15 cellular contexts compared by ENCODE assay signal in the genomic region with DNA sequence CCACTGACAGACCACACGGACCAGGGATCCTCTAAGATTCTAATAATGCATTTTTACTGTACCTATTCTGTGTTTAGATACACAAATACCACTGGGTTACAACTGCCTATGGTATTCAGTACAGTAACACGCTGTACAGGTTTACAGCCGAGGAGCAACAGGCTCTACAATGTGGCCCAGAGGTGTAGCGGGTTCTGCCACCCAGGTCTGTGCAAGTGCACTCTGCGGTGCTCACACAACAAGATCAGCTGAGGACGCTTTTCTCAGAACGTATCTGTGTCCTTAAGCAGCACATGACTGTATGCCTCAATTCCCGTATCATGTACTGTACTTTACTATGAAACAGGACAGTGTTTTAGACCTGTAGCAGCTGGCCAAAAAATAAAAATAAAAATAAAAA. TPM values are rescaled to one million over a fixed set of nuclear protein-coding genes. Genes with fewer than 3 reads are reported as not detected.
DNase-seq lines count a peak whose midpoint lies in the region; ATAC-seq and TF ChIP-seq lines count a peak whose summit lies in the region.
"Had no signal": no experiment of that assay in that cellular context is flagged by ENCODE, and none has a peak within 500 bp of the region (broad histone marks: within the 10 kb centered on the region; RNA-seq: fewer than 3 reads in every experiment).

No MANE protein-coding gene starts in this region.

- no peak overlapping the region for H3K4me3 Mint-ChIP-seq in activated naive CD4-positive, alpha-beta T cell treated with anti-CD3 and anti-CD28 coated beads, Interleukin-2, amount 10 ng/mL, durations not matched to agents 7 days and 5 days
- peak overlapping the region; percentile 71 for H3K4me3 Mint-ChIP-seq in activated naive CD8-positive, alpha-beta T cell
- H3K4me3 Mint-ChIP-seq in immature natural killer cell (peak overlapping the region in 1 of 5 donors; percentile 66), Caco-2 (ENCODE audit: unreplicated experiment) (no peak overlapping the region)
- H3K4me3 Mint-ChIP-seq in stimulated activated naive CD8-positive, alpha-beta T cell treated with anti-CD3 and anti-CD28 coated beads, Interleukin-15, amount 100 ng/mL, for 72 hours = peak overlapping the region; percentile 8 to 66
- H3K4me3 Mint-ChIP-seq: activated naive CD8-positive, alpha-beta T cell treated with anti-CD3 and anti-CD28 coated beads, Interleukin-2, amount 10 ng/mL, durations not matched to agents 7 days and 5 days; mesothelial cell of epicardium had no signal

- no TSS peak for BruUV-seq in Caco-2 (replicated peaks; lab: Mats Ljungman, UMichigan)

- no peaks in the 10 kb centered on the region for H3K9me3 Mint-ChIP-seq in activated naive CD4-positive, alpha-beta T cell treated with anti-CD3 and anti-CD28 coated beads, Interleukin-2, amount 50 U/mL, for 72 hours
- no peaks in the 10 kb centered on the region for H3K9me3 Mint-ChIP-seq in activated naive CD4-positive, alpha-beta T cell treated with anti-CD3 and anti-CD28 coated beads, Interleukin-2, amount 10 ng/mL, durations not matched to agents 7 days and 5 days
- no peaks in the 10 kb centered on the region for H3K9me3 Mint-ChIP-seq in activated naive CD8-positive, alpha-beta T cell (ENCODE audit: low read depth)
- H3K9me3 Mint-ChIP-seq in immature natural killer cell (no peaks in the 10 kb centered on the region), Caco-2 (ENCODE audit: unreplicated experiment) (no peaks in the 10 kb centered on the region)
- no peaks in the 10 kb centered on the region for H3K9me3 Mint-ChIP-seq in stimulated activated naive CD8-positive, alpha-beta T cell treated with anti-CD3 and anti-CD28 coated beads, Interleukin-15, amount 100 ng/mL, for 72 hours
- H3K9me3 Mint-ChIP-seq: activated naive CD8-positive, alpha-beta T cell treated with anti-CD3 and anti-CD28 coated beads, Interleukin-2, amount 10 ng/mL, durations not matched to agents 7 days and 5 days; mesothelial cell of epicardium had no signal

- H3K27me3 ChIP-seq in tibial artery = no peaks in the 10 kb centered on the region
- H3K27me3 ChIP-seq in Caco-2 (replicated peaks; ENCODE audit: control insufficient read depth, insufficient read depth, low read length) = no peaks in the 10 kb centered on the region
- H3K27me3 ChIP-seq: cardiac muscle cell had no signal

- H3K9me3 ChIP-seq in tibial artery (no peaks in the 10 kb centered on the region), Caco-2 (no peaks in the 10 kb centered on the region)

- POLR2A ChIA-PET in Caco-2 (lab: Charles Lee) = no interaction called here

- DNase-seq in activated naive CD4-positive, alpha-beta T cell treated with anti-CD3 and anti-CD28 coated beads, Interleukin-2, amount 50 U/mL, for 72 hours (ENCODE audit: low spot score in 2 of 2) = no peak
- no peak for DNase-seq in activated naive CD4-positive, alpha-beta T cell treated with anti-CD3 and anti-CD28 coated beads, Interleukin-2, amount 10 ng/mL, durations not matched to agents 7 days and 5 days
- DNase-seq in immature natural killer cell = no peak
- DNase-seq in stimulated activated naive CD8-positive, alpha-beta T cell treated with anti-CD3 and anti-CD28 coated beads, Interleukin-15, amount 100 ng/mL, for 72 hours = no peak
- DNase-seq in tibial artery = no peak
- DNase-seq in Caco-2 = no peak
- DNase-seq: activated naive CD8-positive, alpha-beta T cell treated with anti-CD3 and anti-CD28 coated beads, Interleukin-2, amount 10 ng/mL, durations not matched to agents 7 days and 5 days; kidney; NCI-H1694; nucleus accumbens had no signal

- peak overlapping the region in 1 of 2 donors; percentile 42 for H3K27ac ChIP-seq in tibial artery
- H3K27ac ChIP-seq: VCaP had no signal

- intact Hi-C loops in tibial artery (cut with DNase I; ENCODE audit: low total_unique reads) = no loop called here
- intact Hi-C loops in Caco-2 (cut with micrococcal nuclease; ENCODE audit: unreplicated experiment) = no loop called here

- CTCF ChIA-PET in activated naive CD4-positive, alpha-beta T cell treated with anti-CD3 and anti-CD28 coated beads, Interleukin-2, amount 10 ng/mL, durations not matched to agents 7 days and 5 days (lab: Charles Lee) = no interaction called here
- CTCF ChIA-PET in Caco-2 (lab: Charles Lee) = interaction anchor here (1.5 kb wide), 1 partner anchor 25 kb away, joined by 3 read pairs; no protein-coding TSS in a partner anchor

- peaks cover 0 to 87% (median 51%) of the 10 kb centered on the region in 4 donors for H3K4me1 ChIP-seq in tibial artery
- H3K4me1 ChIP-seq in Caco-2 = peaks cover 19% of the 10 kb centered on the region

- peaks cover 20 to 57% of the 10 kb centered on the region in 2 donors for H3K36me3 Mint-ChIP-seq in activated naive CD4-positive, alpha-beta T cell treated with anti-CD3 and anti-CD28 coated beads, Interleukin-2, amount 50 U/mL, for 72 hours
- H3K36me3 Mint-ChIP-seq in activated naive CD4-positive, alpha-beta T cell treated with anti-CD3 and anti-CD28 coated beads, Interleukin-2, amount 10 ng/mL, durations not matched to agents 7 days and 5 days = peaks cover 10% of the 10 kb centered on the region
- H3K36me3 Mint-ChIP-seq in activated naive CD8-positive, alpha-beta T cell = peaks cover 10% of the 10 kb centered on the region
- H3K36me3 Mint-ChIP-seq in immature natural killer cell (no peaks in the 10 kb centered on the region), Caco-2 (ENCODE audit: insufficient read depth, unreplicated experiment) (peaks cover 25% of the 10 kb centered on the region)
- H3K36me3 Mint-ChIP-seq: activated naive CD8-positive, alpha-beta T cell treated with anti-CD3 and anti-CD28 coated beads, Interleukin-2, amount 10 ng/mL, durations not matched to agents 7 days and 5 days had no signal

- H3K36me3 ChIP-seq in tibial artery = no peaks in the 10 kb centered on the region
- H3K36me3 ChIP-seq in Caco-2 (ENCODE audit: control insufficient read depth, insufficient read depth, low read length) = no peaks in the 10 kb centered on the region; the same call in 1 of the 2 replicates
- H3K36me3 ChIP-seq: cardiac muscle cell had no signal

- no peak overlapping the region for H3K4me3 ChIP-seq in tibial artery
- H3K4me3 ChIP-seq in Caco-2 (ENCODE audit: low read depth, low read length) = no peak overlapping the region
- H3K4me3 ChIP-seq: cardiac muscle cell had no signal

- peak overlapping the region; percentile 28 to 69 for H3K27ac Mint-ChIP-seq in activated naive CD4-positive, alpha-beta T cell treated with anti-CD3 and anti-CD28 coated beads, Interleukin-2, amount 50 U/mL, for 72 hours
- no peak overlapping the region for H3K27ac Mint-ChIP-seq in activated naive CD4-positive, alpha-beta T cell treated with anti-CD3 and anti-CD28 coated beads, Interleukin-2, amount 10 ng/mL, durations not matched to agents 7 days and 5 days
- peak overlapping the region; percentile 92 for H3K27ac Mint-ChIP-seq in activated naive CD8-positive, alpha-beta T cell
- H3K27ac Mint-ChIP-seq in immature natural killer cell (peak overlapping the region in 5 of 6 donors; percentile 5 to 88 (median 79)), Caco-2 (ENCODE audit: unreplicated experiment) (no peak overlapping the region)
- H3K27ac Mint-ChIP-seq in stimulated activated naive CD8-positive, alpha-beta T cell treated with anti-CD3 and anti-CD28 coated beads, Interleukin-15, amount 100 ng/mL, for 72 hours = peak overlapping the region in 1 of 2 donors; percentile 81
- H3K27ac Mint-ChIP-seq: activated naive CD8-positive, alpha-beta T cell treated with anti-CD3 and anti-CD28 coated beads, Interleukin-2, amount 10 ng/mL, durations not matched to agents 7 days and 5 days; mesothelial cell of epicardium had no signal

- TF ChIP-seq CTCF in tibial artery (IDR thresholded peaks at IDR 0.05) (no peak), Caco-2 (IDR thresholded peaks at IDR 0.05; ENCODE audit: insufficient read depth in 1 of 2, low read depth in 1 of 2, low read length in 1 of 2, severe bottlenecking in 1 of 2, unreplicated experiment in 1 of 2) (no peak)

- H3K4me1 Mint-ChIP-seq in activated naive CD4-positive, alpha-beta T cell treated with anti-CD3 and anti-CD28 coated beads, Interleukin-2, amount 10 ng/mL, durations not matched to agents 7 days and 5 days = peaks cover 61% of the 10 kb centered on the region
- peaks cover 86% of the 10 kb centered on the region for H3K4me1 Mint-ChIP-seq in activated naive CD8-positive, alpha-beta T cell (ENCODE audit: low read depth)
- H3K4me1 Mint-ChIP-seq in immature natural killer cell (peaks cover 70 to 87% of the 10 kb centered on the region in 2 donors), Caco-2 (ENCODE audit: low read depth, unreplicated experiment) (peaks cover 64% of the 10 kb centered on the region)
- H3K4me1 Mint-ChIP-seq in stimulated activated naive CD8-positive, alpha-beta T cell treated with anti-CD3 and anti-CD28 coated beads, Interleukin-15, amount 100 ng/mL, for 72 hours = peaks cover 92% of the 10 kb centered on the region

- peak in 1 of 2 donors; percentile 22 for ATAC-seq in activated naive CD4-positive, alpha-beta T cell treated with anti-CD3 and anti-CD28 coated beads, Interleukin-2, amount 50 U/mL, for 72 hours
- no peak for ATAC-seq in stimulated activated naive CD8-positive, alpha-beta T cell treated with anti-CD3 and anti-CD28 coated beads, Interleukin-15, amount 100 ng/mL, for 72 hours
- ATAC-seq in GM21786 (IDR thresholded peaks at IDR 0.05; ENCODE audit: unreplicated experiment) = no peak

- H3K27me3 Mint-ChIP-seq in activated naive CD4-positive, alpha-beta T cell treated with anti-CD3 and anti-CD28 coated beads, Interleukin-2, amount 10 ng/mL, durations not matched to agents 7 days and 5 days = peaks cover 9% of the 10 kb centered on the region
- no peaks in the 10 kb centered on the region for H3K27me3 Mint-ChIP-seq in activated naive CD8-positive, alpha-beta T cell
- peaks cover 0 to 11% (median 2%) of the 10 kb centered on the region in 3 donors for H3K27me3 Mint-ChIP-seq in immature natural killer cell (ENCODE audit: low read depth in 3 of 3)
- no peaks in the 10 kb centered on the region for H3K27me3 Mint-ChIP-seq in stimulated activated naive CD8-positive, alpha-beta T cell treated with anti-CD3 and anti-CD28 coated beads, Interleukin-15, amount 100 ng/mL, for 72 hours
- H3K27me3 Mint-ChIP-seq in Caco-2 (ENCODE audit: insufficient read depth, unreplicated experiment) = no peaks in the 10 kb centered on the region

RNA-seq across cellular contexts. Expression of a gene that starts 6.5 kb away (rescaled TPM):
- 10 to 100 TPM in 1 of 2 donors, 1 to 10 TPM in 1; 5.6 to 17.9 TPM for total RNA-seq in activated naive CD4-positive, alpha-beta T cell treated with anti-CD3 and anti-CD28 coated beads, Interleukin-2, amount 50 U/mL, for 72 hours
- under 1 TPM in 2 of 3 donors, not detected in 1; 0.17 to 0.48 TPM for polyA plus RNA-seq in immature natural killer cell
- 33.1 and 34.0 TPM in 2 replicates for total RNA-seq in Caco-2 (2022)

Comparison
In these comparisons a context has a peak if more than half of its experiments do, and no peak if none do; other contexts are left out.
1. H3K27ac Mint-ChIP-seq: peak in activated naive CD4-positive, alpha-beta T cell treated with anti-CD3 and anti-CD28 coated beads, Interleukin-2, amount 50 U/mL, for 72 hours (2 of 2), activated naive CD8-positive, alpha-beta T cell (single experiment) and immature natural killer cell (5 of 6); none in activated naive CD4-positive, alpha-beta T cell treated with anti-CD3 and anti-CD28 coated beads, Interleukin-2, amount 10 ng/mL, durations not matched to agents 7 days and 5 days (single experiment) and Caco-2 (single experiment).
2. H3K4me3 Mint-ChIP-seq: peak in activated naive CD8-positive, alpha-beta T cell (single experiment) and stimulated activated naive CD8-positive, alpha-beta T cell treated with anti-CD3 and anti-CD28 coated beads, Interleukin-15, amount 100 ng/mL, for 72 hours (2 of 2); none in activated naive CD4-positive, alpha-beta T cell treated with anti-CD3 and anti-CD28 coated beads, Interleukin-2, amount 10 ng/mL, durations not matched to agents 7 days and 5 days (single experiment) and Caco-2 (single experiment).